In genomic region chr3:9838856-9839255, GRCh38 we compare ENCODE assay signal across 29 cellular contexts. TPM values are rescaled to one million over a fixed set of nuclear protein-coding genes. Genes with fewer than 3 reads are reported as not detected.
"Had no signal": no experiment of that assay in that cellular context is flagged by ENCODE, and none has a peak within 500 bp of the region (broad histone marks: within the 10 kb centered on the region; RNA-seq: fewer than 3 reads in every experiment).

No MANE protein-coding gene starts in this region.

- H3K4me3 ChIP-seq: dorsolateral prefrontal cortex, heart left ventricle, psoas muscle, right lobe of liver, spleen, stomach, thoracic aorta had no signal

- FAIRE-seq: frontal cortex, islet of Langerhans had no signal

- H3K79me2 ChIP-seq: parathyroid adenoma had no signal

- DNase-seq: cortex of kidney; dorsolateral prefrontal cortex; effector CD8-positive, alpha-beta T cell; heart left ventricle; hippocampal formation; kidney glomerular epithelial cell; mammary epithelial cell; naive thymus-derived CD4-positive, alpha-beta T cell; occipital lobe; psoas muscle; retina; right lobe of liver; spleen; stimulated activated CD4-positive, alpha-beta T cell treated with anti-CD3 and anti-CD28 coated beads, Interleukin-15, amount 100 ng/mL, for 24 hours; stimulated activated CD4-positive, alpha-beta T cell treated with anti-CD3 and anti-CD28 coated beads, Interleukin-1b, Interleukin-23, amount 100 ng/mL, for 48 hours; stimulated activated CD4-positive, alpha-beta T cell treated with anti-CD3 and anti-CD28 coated beads, Interleukin-4, amount 100 ng/mL, for 24 hours; stimulated activated naive B cell treated with anti-CD40 and anti-IgM and Interleukin-4, amounts not matched to agents 10 μg/mL and 1 μg/mL and 100 μg/mL, for 72 hours; stomach; substantia nigra; trophoblast cell had no signal

- H3K4me1 ChIP-seq: parathyroid adenoma had no signal

- H2AFZ ChIP-seq: parathyroid adenoma had no signal

- H3K27ac ChIP-seq: heart left ventricle, parathyroid adenoma, psoas muscle, right lobe of liver, stomach, thoracic aorta had no signal

- H3K27me3 ChIP-seq: dorsolateral prefrontal cortex, heart left ventricle, right lobe of liver, spleen, stomach had no signal

- H3K9me3 ChIP-seq: heart left ventricle, psoas muscle, right lobe of liver, spleen, stomach, thoracic aorta had no signal

- H3K9ac ChIP-seq: parathyroid adenoma had no signal

- ATAC-seq: heart left ventricle; psoas muscle; right lobe of liver; stimulated activated naive B cell treated with anti-CD40 and anti-IgM and Interleukin-4, amounts not matched to agents 10 μg/mL and 1 μg/mL and 100 μg/mL, for 72 hours had no signal

RNA-seq across cellular contexts. Expression of gene CIDEC, which starts 41.2 kb away (rescaled TPM):
- total RNA-seq: esophagus mucosa; frontal cortex; glomerular endothelial cell; mononuclear cell; naive thymus-derived CD4-positive, alpha-beta T cell; neural crest cell; occipital lobe; spleen; urinary bladder had no signal
- polyA plus RNA-seq: naive thymus-derived CD4-positive, alpha-beta T cell had no signal
